9 cellular contexts compared by ENCODE assay signal in genomic region chr13:69565334-69565733, GRCh38.
DNase-seq lines count a peak whose midpoint lies in the region; ATAC-seq, FAIRE-seq and TF ChIP-seq lines count a peak whose summit lies in the region.
"Had no signal": no experiment of that assay in that cellular context is flagged by ENCODE, and none has a peak within 500 bp of the region (broad histone marks: within the 10 kb centered on the region; RNA-seq: fewer than 3 reads in every experiment).

No MANE protein-coding gene starts in this region.

- H3K9me1 ChIP-seq in K562 (ENCODE audit: control insufficient read depth, insufficient read depth, low read length) = no peaks in the 10 kb centered on the region

- no peaks in the 10 kb centered on the region for H3K36me3 Mint-ChIP-seq in naive thymus-derived CD4-positive, alpha-beta T cell

- CTCF ChIA-PET in K562 (lab: Yijun Ruan, JAX; ENCODE audit: low intra/inter-chr PET ratio) = no interaction called here
- CTCF ChIA-PET in naive thymus-derived CD4-positive, alpha-beta T cell (lab: Charles Lee) = no interaction called here

- FAIRE-seq in K562 (lab: Jason Lieb, UNC) = no peak
- FAIRE-seq in GM12892 (lab: Jason Lieb, UNC) = no peak
- FAIRE-seq: colon had no signal

- peak; percentile 91 for DNase-seq in Caki2 (ENCODE audit: low read depth)
- peak; percentile 27 for DNase-seq in HuH-7 (ENCODE audit: low spot score)
- DNase-seq in K562 (ENCODE audit: extremely low read depth in 1 of 4, low spot score in 3 of 4) = peak; percentile 7 to 23 (median 8)
- DNase-seq in naive thymus-derived CD4-positive, alpha-beta T cell = no peak
- no peak for DNase-seq in NCI-H2029 (lab: John Stamatoyannopoulos, UW)
- no peak for DNase-seq in GM12892 (ENCODE audit: insufficient read length)

- no peaks in the 10 kb centered on the region for H3K27me3 Mint-ChIP-seq in naive thymus-derived CD4-positive, alpha-beta T cell

- no peak; a peak in 1 of 4 replicates for TF ChIP-seq RAD21 in K562 (CRISPR knock-in tag; conservative IDR thresholded peaks at IDR 0.05 in 1 of 2, IDR thresholded peaks at IDR 0.05 in 1 of 2)

- in situ Hi-C loops in Caki2 (cut with HindIII; ENCODE audit: low pct_unique_long_range_greater_than_20kb, low sequenced_read_pairs) = no loop called here
- in situ Hi-C loops in K562 (cut with MboI) = no loop called here

- H3K4me2 ChIP-seq in K562 (ENCODE audit: insufficient read depth, low read length) = no peak overlapping the region

- no peak overlapping the region for H2AFZ ChIP-seq in K562 (ENCODE audit: low read depth, low read length)

- peak; percentile 87 for ATAC-seq in GM21390 (IDR thresholded peaks at IDR 0.05; ENCODE audit: unreplicated experiment)
- peak; percentile 68 for ATAC-seq in K562
- no peak for ATAC-seq in HG03354 (IDR thresholded peaks at IDR 0.05; ENCODE audit: poor library complexity, severe bottlenecking, unreplicated experiment)
- ATAC-seq in naive thymus-derived CD4-positive, alpha-beta T cell = no peak

- no peak overlapping the region for H3K4me3 Mint-ChIP-seq in naive thymus-derived CD4-positive, alpha-beta T cell

- H3K4me1 Mint-ChIP-seq in naive thymus-derived CD4-positive, alpha-beta T cell = no peaks in the 10 kb centered on the region

- POLR2A ChIA-PET in K562 (lab: Yijun Ruan, JAX) = no interaction called here
- POLR2A ChIA-PET in naive thymus-derived CD4-positive, alpha-beta T cell (lab: Charles Lee) = no interaction called here

- no peaks in the 10 kb centered on the region for H4K20me1 ChIP-seq in K562 (replicated peaks; ENCODE audit: control insufficient read depth, insufficient read depth, low read length)

- H3K9me3 ChIP-seq in K562 (replicated peaks; ENCODE audit: control insufficient read depth, insufficient read depth, low read depth, low read length) = no peaks in the 10 kb centered on the region
- H3K9me3 ChIP-seq in naive thymus-derived CD4-positive, alpha-beta T cell (ENCODE audit: control insufficient read depth in 2 of 3, low read length in 3 of 3) = no peaks in the 10 kb centered on the region

- no peak for TF ChIP-seq EP300 in K562 (IDR thresholded peaks at IDR 0.05; ENCODE audit: low read length)

- no peak overlapping the region for H3K27ac Mint-ChIP-seq in naive thymus-derived CD4-positive, alpha-beta T cell

- BruUV-seq in K562 (replicated peaks; lab: Mats Ljungman, UMichigan) = no TSS peak

- H3K9ac ChIP-seq in K562 (ENCODE audit: insufficient read depth in 1 of 2, low read depth in 2 of 2, low read length in 2 of 2) = no peak overlapping the region

- H3K27ac ChIP-seq in K562 (ENCODE audit: extremely low read depth, low read depth, low read length) = no peak overlapping the region
- H3K27ac ChIP-seq in naive thymus-derived CD4-positive, alpha-beta T cell (ENCODE audit: low read depth, low read length) = no peak overlapping the region

- no peak for TF ChIP-seq POLR2A in K562 (conservative IDR thresholded peaks at IDR 0.05)
- TF ChIP-seq POLR2A in GM12892 (IDR thresholded peaks at IDR 0.05; ENCODE audit: low read depth, low read length) = no peak

- intact Hi-C loops in K562 (cut with micrococcal nuclease) = no loop called here
- intact Hi-C loops in naive thymus-derived CD4-positive, alpha-beta T cell (cut with micrococcal nuclease) = no loop called here

- no peaks in the 10 kb centered on the region for H3K4me1 ChIP-seq in K562 (replicated peaks in 1 of 2; ENCODE audit: control insufficient read depth in 2 of 2, insufficient read depth in 2 of 2, low read length in 2 of 2)
- H3K4me1 ChIP-seq in naive thymus-derived CD4-positive, alpha-beta T cell (ENCODE audit: control insufficient read depth in 2 of 2, insufficient read depth in 2 of 2, low read length in 2 of 2) = no peaks in the 10 kb centered on the region

- H3K27me3 ChIP-seq in K562 (ENCODE audit: control insufficient read depth in 2 of 2, insufficient read depth in 2 of 2, low read length in 2 of 2) = no peaks in the 10 kb centered on the region
- H3K27me3 ChIP-seq in naive thymus-derived CD4-positive, alpha-beta T cell (ENCODE audit: control insufficient read depth in 2 of 2, insufficient read depth in 2 of 2, low read length in 2 of 2) = no peaks in the 10 kb centered on the region

- H3K9me3 Mint-ChIP-seq in naive thymus-derived CD4-positive, alpha-beta T cell = peaks cover 0 to 27% (median 3%) of the 10 kb centered on the region in 11 donors

- no peaks in the 10 kb centered on the region for H3K36me3 ChIP-seq in K562 (ENCODE audit: control insufficient read depth, insufficient read depth, low read length)
- no peaks in the 10 kb centered on the region for H3K36me3 ChIP-seq in naive thymus-derived CD4-positive, alpha-beta T cell (ENCODE audit: control insufficient read depth in 2 of 3, insufficient read depth in 3 of 3, low read length in 3 of 3)

- 19% methylated on average over 4 of the region's 4 CpGs for WGBS in K562 (ENCODE audit: insufficient coverage, low coverage, missing lambda C conversion rate)

- no peaks in the 10 kb centered on the region for H3K79me2 ChIP-seq in K562 (ENCODE audit: control insufficient read depth, insufficient read depth, low read length)

- TF ChIP-seq CTCF in K562 (IDR thresholded peaks at IDR 0.05 in 2 of 3, conservative IDR thresholded peaks at IDR 0.05 in 1 of 3; ENCODE audit: insufficient read depth in 2 of 3, low read depth in 1 of 3, low read length in 3 of 3) = 0 out of 6 replicates have a peak, but pooled peaks have one; percentile 1 to 28 (median 17)

- no peak overlapping the region for H3K4me3 ChIP-seq in K562
- H3K4me3 ChIP-seq in naive thymus-derived CD4-positive, alpha-beta T cell (ENCODE audit: low read length) = no peak overlapping the region

TF ChIP-seq in K562, 482 proteins besides CTCF, POLR2A, EP300 and RAD21 (continues in another document):
- no peak for TF ChIP-seq ELF4 (CRISPR knock-in tag; IDR thresholded peaks at IDR 0.05)
- no peak for TF ChIP-seq BCLAF1 (IDR thresholded peaks at IDR 0.05; ENCODE audit: borderline replicate concordance in 1 of 2, control insufficient read depth in 1 of 2, low read depth in 2 of 2, low read length in 1 of 2)
- TF ChIP-seq ZNF778 (CRISPR knock-in tag; IDR thresholded peaks at IDR 0.05) = no peak
- TF ChIP-seq TSHZ1 (CRISPR knock-in tag; IDR thresholded peaks at IDR 0.05) = no peak
- TF ChIP-seq THRAP3 (IDR thresholded peaks at IDR 0.05; ENCODE audit: borderline replicate concordance) = no peak
- TF ChIP-seq PHTF2 (CRISPR knock-in tag; IDR thresholded peaks at IDR 0.05) = no peak
- no peak for TF ChIP-seq MCM7 (IDR thresholded peaks at IDR 0.05)
- TF ChIP-seq FIP1L1 (IDR thresholded peaks at IDR 0.05; ENCODE audit: low read depth, low read length, poor library complexity, severe bottlenecking) = no peak
- no peak for TF ChIP-seq TFAP4 (CRISPR knock-in tag; IDR thresholded peaks at IDR 0.05; ENCODE audit: borderline replicate concordance)
- TF ChIP-seq CTBP1 (IDR thresholded peaks at IDR 0.05; ENCODE audit: borderline replicate concordance) = no peak
- TF ChIP-seq RBM22 (IDR thresholded peaks at IDR 0.05; ENCODE audit: low read depth, low read length, poor library complexity, severe bottlenecking) = no peak

Comparison
In these comparisons a context has a peak if more than half of its experiments do, and no peak if none do; other contexts are left out.
1. DNase-seq: peak in Caki2 (single experiment), HuH-7 (single experiment) and K562 (4 of 4); none in naive thymus-derived CD4-positive, alpha-beta T cell (0 of 9), NCI-H2029 (single experiment) and GM12892 (single experiment).
2. ATAC-seq: peak in GM21390 (single experiment) and K562 (single experiment); none in HG03354 (single experiment) and naive thymus-derived CD4-positive, alpha-beta T cell (single experiment).